ENCODE assay signal across 17 cellular contexts in the genomic region with DNA sequence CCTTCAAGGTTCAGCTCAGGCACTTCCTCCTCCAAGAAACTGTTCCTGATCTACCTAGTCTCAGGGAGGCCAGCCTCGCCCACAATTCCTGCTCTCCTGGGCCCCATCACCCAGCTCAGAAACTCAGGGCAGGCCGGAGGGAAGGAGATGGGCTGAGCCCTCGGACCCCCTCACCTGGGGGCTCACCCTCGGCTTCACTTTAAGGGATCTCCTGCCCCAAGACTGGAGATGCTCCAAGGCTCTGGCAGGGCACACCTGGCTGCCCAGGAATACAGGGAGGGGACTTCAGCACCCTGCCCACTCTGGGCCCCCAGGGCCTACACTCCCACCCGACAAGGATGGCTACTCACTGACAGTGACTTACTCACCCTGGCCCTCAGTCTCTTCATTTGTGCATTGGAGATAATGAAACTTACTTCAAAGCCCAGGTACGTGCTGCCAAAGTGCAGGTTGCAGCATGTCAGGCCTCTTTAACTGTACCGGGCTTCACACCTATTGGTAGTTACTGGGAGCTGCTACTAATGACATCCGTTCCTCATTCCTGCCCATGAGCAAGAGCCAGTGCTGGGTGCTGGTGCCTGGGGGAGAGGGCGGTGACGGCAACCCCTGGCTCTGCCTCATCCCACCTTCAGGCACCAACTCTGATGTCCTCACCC. TPM values are rescaled to one million over a fixed set of nuclear protein-coding genes. Genes with fewer than 3 reads are reported as not detected.
DNase-seq lines count a peak whose midpoint lies in the region; ATAC-seq, FAIRE-seq and TF ChIP-seq lines count a peak whose summit lies in the region.
"Had no signal": no experiment of that assay in that cellular context is flagged by ENCODE, and none has a peak within 500 bp of the region (broad histone marks: within the 10 kb centered on the region; RNA-seq: fewer than 3 reads in every experiment).

No MANE protein-coding gene starts in this region.

- H3K4me2 ChIP-seq in astrocyte (ENCODE audit: low read length) (no peak overlapping the region), keratinocyte (ENCODE audit: control insufficient read depth, extremely low read depth, insufficient read depth, low read depth, low read length) (peak overlapping the region; percentile 53)

- H3K9ac ChIP-seq in astrocyte (ENCODE audit: low read length) (no peak overlapping the region), keratinocyte (ENCODE audit: control insufficient read depth, extremely low read depth, insufficient read depth, low read length) (peak overlapping the region; percentile 43)

- H3K9me3 ChIP-seq in astrocyte (ENCODE audit: insufficient read depth, low read depth, low read length) (no peaks in the 10 kb centered on the region), keratinocyte (ENCODE audit: control insufficient read depth, low read depth, low read length) (no peaks in the 10 kb centered on the region)

- H3K36me3 ChIP-seq in astrocyte (ENCODE audit: insufficient read depth, low read length) (no peaks in the 10 kb centered on the region), keratinocyte (ENCODE audit: control insufficient read depth in 2 of 2, extremely low read depth in 1 of 2, insufficient read depth in 2 of 2, low read length in 2 of 2) (no peaks in the 10 kb centered on the region)

- H3K9me3 Mint-ChIP-seq in activated naive CD4-positive, alpha-beta T cell treated with anti-CD3 and anti-CD28 coated beads, Interleukin-2, amount 50 U/mL, for 24 hours: no peaks in the 10 kb centered on the region
- no peaks in the 10 kb centered on the region for H3K9me3 Mint-ChIP-seq in activated naive CD4-positive, alpha-beta T cell treated with anti-CD3 and anti-CD28 coated beads, Interleukin-2, amount 50 U/mL, for 72 hours
- peaks cover 2% of the 10 kb centered on the region for H3K9me3 Mint-ChIP-seq in astrocyte (ENCODE audit: unreplicated experiment)
- H3K9me3 Mint-ChIP-seq: activated T-helper 2 cell treated with anti-CD3 and anti-CD28 coated beads, Interferon-gamma antibody, Interleukin-2, Interleukin-4, amounts not matched to agents 10 μg/mL and 5 μg/mL and 100 μg/mL, durations not matched to agents 14 hours and 24 hours and 36 hours; endodermal cell; naive thymus-derived CD8-positive, alpha-beta T cell; stimulated activated memory B cell treated with anti-CD40 and anti-IgM and Interleukin-4, amounts not matched to agents 10 μg/mL and 1 μg/mL and 100 μg/mL, for 72 hours; type B pancreatic cell had no signal

- H3K27ac Mint-ChIP-seq in activated naive CD4-positive, alpha-beta T cell treated with anti-CD3 and anti-CD28 coated beads, Interleukin-2, amount 50 U/mL, for 24 hours: peak overlapping the region; percentile 65
- H3K27ac Mint-ChIP-seq in activated naive CD4-positive, alpha-beta T cell treated with anti-CD3 and anti-CD28 coated beads, Interleukin-2, amount 50 U/mL, for 72 hours: peak overlapping the region in 1 of 2 donors; percentile 24
- no peak overlapping the region for H3K27ac Mint-ChIP-seq in astrocyte (ENCODE audit: unreplicated experiment)
- H3K27ac Mint-ChIP-seq: activated T-helper 2 cell treated with anti-CD3 and anti-CD28 coated beads, Interferon-gamma antibody, Interleukin-2, Interleukin-4, amounts not matched to agents 10 μg/mL and 5 μg/mL and 100 μg/mL, durations not matched to agents 14 hours and 24 hours and 36 hours; endodermal cell; stimulated activated memory B cell treated with anti-CD40 and anti-IgM and Interleukin-4, amounts not matched to agents 10 μg/mL and 1 μg/mL and 100 μg/mL, for 72 hours; type B pancreatic cell had no signal

- dilution Hi-C loops in keratinocyte (cut with MboI; ENCODE audit: extremely low pct_ligation_motif_present, low sequenced_read_pairs): no loop called here

- H3K27me3 ChIP-seq in astrocyte (ENCODE audit: insufficient read depth, low read length): no peaks in the 10 kb centered on the region
- no peaks in the 10 kb centered on the region for H3K27me3 ChIP-seq in keratinocyte (ENCODE audit: control insufficient read depth, extremely low read depth, insufficient read depth, low read length)

- TF ChIP-seq CTCF in astrocyte (IDR thresholded peaks at IDR 0.05; ENCODE audit: insufficient read depth, low read depth, low read length) (no peak), keratinocyte (optimal IDR thresholded peaks at IDR 0.05 in 1 of 3, IDR thresholded peaks at IDR 0.05 in 1 of 3, conservative IDR thresholded peaks at IDR 0.05 in 1 of 3; ENCODE audit: extremely low read depth in 1 of 3, insufficient read depth in 2 of 3, low read length in 3 of 3) (peak in 1 of 3 experiments; percentile 7), foreskin fibroblast (IDR thresholded peaks at IDR 0.05; ENCODE audit: low read depth, low read length) (no peak)

- peaks cover 5% of the 10 kb centered on the region for H3K4me1 ChIP-seq in astrocyte (ENCODE audit: insufficient read depth, low read length)
- H3K4me1 ChIP-seq in keratinocyte (ENCODE audit: control insufficient read depth, extremely low read depth, insufficient read depth, low read length): peaks cover 41% of the 10 kb centered on the region

- H3K4me1 Mint-ChIP-seq in activated naive CD4-positive, alpha-beta T cell treated with anti-CD3 and anti-CD28 coated beads, Interleukin-2, amount 50 U/mL, for 24 hours: peaks cover 9% of the 10 kb centered on the region
- H3K4me1 Mint-ChIP-seq in astrocyte (ENCODE audit: low read depth, unreplicated experiment): no peaks in the 10 kb centered on the region

- H3K27ac ChIP-seq in astrocyte (ENCODE audit: low read depth, low read length) (no peak overlapping the region), keratinocyte (ENCODE audit: control insufficient read depth, insufficient read depth, low read length) (peak overlapping the region; percentile 74), temporal lobe (ENCODE audit: low read depth, low read length) (peak overlapping the region; percentile 56)

- H4K20me1 ChIP-seq in astrocyte (ENCODE audit: insufficient read depth, low read length): no peaks in the 10 kb centered on the region
- no peaks in the 10 kb centered on the region for H4K20me1 ChIP-seq in keratinocyte (ENCODE audit: control insufficient read depth, extremely low read depth, insufficient read depth, low read length)

- no peaks in the 10 kb centered on the region for H3K36me3 Mint-ChIP-seq in activated naive CD4-positive, alpha-beta T cell treated with anti-CD3 and anti-CD28 coated beads, Interleukin-2, amount 50 U/mL, for 24 hours
- no peaks in the 10 kb centered on the region for H3K36me3 Mint-ChIP-seq in activated naive CD4-positive, alpha-beta T cell treated with anti-CD3 and anti-CD28 coated beads, Interleukin-2, amount 50 U/mL, for 72 hours
- no peaks in the 10 kb centered on the region for H3K36me3 Mint-ChIP-seq in astrocyte (ENCODE audit: low read depth, unreplicated experiment)
- H3K36me3 Mint-ChIP-seq: naive thymus-derived CD8-positive, alpha-beta T cell; stimulated activated memory B cell treated with anti-CD40 and anti-IgM and Interleukin-4, amounts not matched to agents 10 μg/mL and 1 μg/mL and 100 μg/mL, for 72 hours; type B pancreatic cell had no signal

- no peak for ATAC-seq in activated naive CD4-positive, alpha-beta T cell treated with anti-CD3 and anti-CD28 coated beads, Interleukin-2, amount 50 U/mL, for 72 hours
- ATAC-seq: naive thymus-derived CD8-positive, alpha-beta T cell; stimulated activated memory B cell treated with anti-CD40 and anti-IgM and Interleukin-4, amounts not matched to agents 10 μg/mL and 1 μg/mL and 100 μg/mL, for 72 hours had no signal

- no peak overlapping the region for H3K4me3 Mint-ChIP-seq in activated naive CD4-positive, alpha-beta T cell treated with anti-CD3 and anti-CD28 coated beads, Interleukin-2, amount 50 U/mL, for 24 hours
- H3K4me3 Mint-ChIP-seq in astrocyte (ENCODE audit: unreplicated experiment): peak overlapping the region; percentile 34
- H3K4me3 Mint-ChIP-seq: endodermal cell; naive thymus-derived CD8-positive, alpha-beta T cell; stimulated activated memory B cell treated with anti-CD40 and anti-IgM and Interleukin-4, amounts not matched to agents 10 μg/mL and 1 μg/mL and 100 μg/mL, for 72 hours; type B pancreatic cell had no signal

- no peak for DNase-seq in activated naive CD4-positive, alpha-beta T cell treated with anti-CD3 and anti-CD28 coated beads, Interleukin-2, amount 50 U/mL, for 72 hours (ENCODE audit: low spot score in 2 of 2)
- DNase-seq in astrocyte (ENCODE audit: low read depth): no peak
- DNase-seq in keratinocyte (ENCODE audit: low read depth, low spot score): peak; percentile 99
- DNase-seq in foreskin melanocyte: no peak
- no peak for DNase-seq in foreskin fibroblast
- no peak for DNase-seq in activated CD4-positive, alpha-beta T cell treated with anti-CD3 and anti-CD28 coated beads, Interleukin-2, amount 50 U/mL, for 1 hour
- DNase-seq: activated CD4-positive, CD25-positive, alpha-beta regulatory T cell treated with anti-CD3 and anti-CD28 coated beads, Interleukin-2, amount 50 U/mL, for 72 hours; endodermal cell; Kasumi-1; naive thymus-derived CD8-positive, alpha-beta T cell had no signal

- FAIRE-seq in astrocyte (lab: Jason Lieb, UNC): no peak
- peak; percentile 98 for FAIRE-seq in keratinocyte (lab: Jason Lieb, UNC)

- H2AFZ ChIP-seq in astrocyte (ENCODE audit: low read depth, low read length): no peak overlapping the region
- H2AFZ ChIP-seq in keratinocyte (ENCODE audit: control insufficient read depth, low read length): peak overlapping the region; percentile 1

- H3K79me2 ChIP-seq in astrocyte (ENCODE audit: insufficient read depth, low read length) (no peaks in the 10 kb centered on the region), keratinocyte (ENCODE audit: control insufficient read depth, insufficient read depth, low read length) (no peaks in the 10 kb centered on the region)

- H3K4me3 ChIP-seq in astrocyte (ENCODE audit: insufficient read depth, low read depth, low read length): no peak overlapping the region
- H3K4me3 ChIP-seq in keratinocyte (ENCODE audit: control insufficient read depth in 2 of 3, extremely low read depth in 1 of 3, insufficient read depth in 2 of 3, low read depth in 1 of 3, low read length in 3 of 3): peak overlapping the region in 1 of 3 experiments; percentile 2
- no peak overlapping the region for H3K4me3 ChIP-seq in foreskin fibroblast (ENCODE audit: low read depth in 1 of 2, low read length in 2 of 2)

- H3K9me1 ChIP-seq in keratinocyte (ENCODE audit: control insufficient read depth, extremely low read depth, insufficient read depth, low read length): no peaks in the 10 kb centered on the region

- no peaks in the 10 kb centered on the region for H3K27me3 Mint-ChIP-seq in activated naive CD4-positive, alpha-beta T cell treated with anti-CD3 and anti-CD28 coated beads, Interleukin-2, amount 50 U/mL, for 24 hours
- H3K27me3 Mint-ChIP-seq in astrocyte (ENCODE audit: low read depth, unreplicated experiment): peaks cover 1% of the 10 kb centered on the region
- H3K27me3 Mint-ChIP-seq: type B pancreatic cell had no signal

RNA-seq across cellular contexts. Expression of gene PPP1R13B, which starts 21.0 kb away (rescaled TPM):
- 10 to 100 TPM; 11.7 to 12.1 TPM for total RNA-seq in activated naive CD4-positive, alpha-beta T cell treated with anti-CD3 and anti-CD28 coated beads, Interleukin-2, amount 50 U/mL, for 72 hours
- 7.0 and 9.5 TPM in 2 replicates for total RNA-seq in astrocyte
- 5.8 to 7.7 TPM (median 6.6 TPM) in 3 replicates for polyA plus RNA-seq in keratinocyte
- 38.4 TPM for polyA plus RNA-seq in keratinocyte (2011; ENCODE audit: low read depth)
- polyA plus RNA-seq in keratinocyte (2011; cell fraction: cytosol; rRNA removed): 5.1 and 5.3 TPM in 2 replicates
- 22.3 and 26.6 TPM in 2 replicates for polyA plus RNA-seq in keratinocyte (2011; cell fraction: nucleus; rRNA removed)
- 7.5 and 13.0 TPM in 2 replicates for polyA plus RNA-seq in keratinocyte (2012; ENCODE audit: low replicate concordance)
- polyA minus RNA-seq in keratinocyte: 16.2 to 31.2 TPM (median 24.2 TPM) in 3 replicates
- polyA minus RNA-seq in keratinocyte (2011; cell fraction: cytosol; rRNA and poly(A)+ RNA removed): 5.0 TPM
- polyA minus RNA-seq in keratinocyte (2011; cell fraction: nucleus; rRNA and poly(A)+ RNA removed): 15.7 and 23.7 TPM in 2 replicates
- total RNA-seq in temporal lobe: 8.6 TPM

RNA-seq across cellular contexts. Expression of gene TDRD9, which starts 59.9 kb away (rescaled TPM):
- total RNA-seq in activated naive CD4-positive, alpha-beta T cell treated with anti-CD3 and anti-CD28 coated beads, Interleukin-2, amount 50 U/mL, for 72 hours: under 1 TPM; 0.10 to 0.68 TPM
- not detected in 2 replicates for total RNA-seq in astrocyte
- polyA plus RNA-seq in keratinocyte: 0.06 to 0.10 TPM (median 0.09 TPM) in 3 replicates
- polyA plus RNA-seq in keratinocyte (2011; ENCODE audit: low read depth): not detected
- 0.04 and 0.06 TPM in 2 replicates for polyA plus RNA-seq in keratinocyte (2011; cell fraction: cytosol; rRNA removed)
- polyA plus RNA-seq in keratinocyte (2011; cell fraction: nucleus; rRNA removed): 0.19 and 0.20 TPM in 2 replicates
- polyA plus RNA-seq in keratinocyte (2012; ENCODE audit: low replicate concordance): 0.08 and 0.37 TPM in 2 replicates
- 0.10 TPM in 2 of 3 replicates, not detected in the other for polyA minus RNA-seq in keratinocyte
- not detected for polyA minus RNA-seq in keratinocyte (2011; cell fraction: cytosol; rRNA and poly(A)+ RNA removed)
- 0.11 TPM in 1 of 2 replicates, not detected in the other for polyA minus RNA-seq in keratinocyte (2011; cell fraction: nucleus; rRNA and poly(A)+ RNA removed)
- 1.2 TPM for total RNA-seq in temporal lobe
- total RNA-seq: activated T-helper 2 cell treated with anti-CD3 and anti-CD28 coated beads, Interferon-gamma antibody, Interleukin-2, Interleukin-4, amounts not matched to agents 10 μg/mL and 5 μg/mL and 100 μg/mL, durations not matched to agents 14 hours and 24 hours and 36 hours; chondrocyte; endodermal cell; NCI-H460 had no signal
